In genomic region chr20:41387433-41387832, GRCh38 we compare ENCODE assay signal across 16 cellular contexts. TPM values are rescaled to one million over a fixed set of nuclear protein-coding genes. Genes with fewer than 3 reads are reported as not detected.
DNase-seq lines count a peak whose midpoint lies in the region; ATAC-seq and TF ChIP-seq lines count a peak whose summit lies in the region.
"Had no signal": no experiment of that assay in that cellular context is flagged by ENCODE, and none has a peak within 500 bp of the region (broad histone marks: within the 10 kb centered on the region; RNA-seq: fewer than 3 reads in every experiment).

No MANE protein-coding gene starts in this region.

- no peaks in the 10 kb centered on the region for H3K36me3 Mint-ChIP-seq in stimulated activated naive B cell treated with anti-CD40 and anti-IgM and Interleukin-4, amounts not matched to agents 10 μg/mL and 1 μg/mL and 100 μg/mL, for 72 hours
- H3K36me3 Mint-ChIP-seq: activated naive CD8-positive, alpha-beta T cell had no signal

- H3K9me3 Mint-ChIP-seq in stimulated activated naive B cell treated with anti-CD40 and anti-IgM and Interleukin-4, amounts not matched to agents 10 μg/mL and 1 μg/mL and 100 μg/mL, for 72 hours = peaks cover 4 to 10% of the 10 kb centered on the region in 2 donors

- no peaks in the 10 kb centered on the region for H3K36me3 ChIP-seq in left ventricle myocardium inferior
- H3K36me3 ChIP-seq: prostate gland, tibial nerve had no signal

- DNase-seq in NCI-H2171 treated with DMSO at 0.1 percent for 48 hours (lab: John Stamatoyannopoulos, UW) (peak; percentile 9), NCI-H2171 (lab: John Stamatoyannopoulos, UW) (no peak), SK-N-DZ (ENCODE audit: low spot score) (peak; percentile 63), left ventricle myocardium inferior (no peak), sciatic nerve (ENCODE audit: low spot score) (no peak)
- DNase-seq in stimulated activated naive B cell treated with anti-CD40 and anti-IgM and Interleukin-4, amounts not matched to agents 10 μg/mL and 1 μg/mL and 100 μg/mL, for 72 hours = no peak
- DNase-seq: activated T-cell treated with anti-CD3 and anti-CD28 coated beads for 4 hours, NCI-H1092 treated with DMSO at 0.1 percent for 48 hours had no signal

- H3K4me1 Mint-ChIP-seq in stimulated activated naive B cell treated with anti-CD40 and anti-IgM and Interleukin-4, amounts not matched to agents 10 μg/mL and 1 μg/mL and 100 μg/mL, for 72 hours = no peaks in the 10 kb centered on the region

- ATAC-seq in sciatic nerve (peak; percentile 84), HG02610 (IDR thresholded peaks at IDR 0.05; ENCODE audit: unreplicated experiment) (no peak), GM19324 (IDR thresholded peaks at IDR 0.05; ENCODE audit: low FRiP score, unreplicated experiment) (no peak)
- no peak for ATAC-seq in stimulated activated naive B cell treated with anti-CD40 and anti-IgM and Interleukin-4, amounts not matched to agents 10 μg/mL and 1 μg/mL and 100 μg/mL, for 72 hours (replicated peaks)

- no peak overlapping the region for H3K4me3 ChIP-seq in left ventricle myocardium inferior
- H3K4me3 ChIP-seq: prostate gland, tibial nerve had no signal

- peak overlapping the region; percentile 78 for H3K27ac ChIP-seq in left ventricle myocardium inferior (replicated peaks)
- H3K27ac ChIP-seq: prostate gland had no signal

- H3K27me3 Mint-ChIP-seq in stimulated activated naive B cell treated with anti-CD40 and anti-IgM and Interleukin-4, amounts not matched to agents 10 μg/mL and 1 μg/mL and 100 μg/mL, for 72 hours = peaks cover 10 to 26% of the 10 kb centered on the region in 2 donors

- no peaks in the 10 kb centered on the region for H3K27me3 ChIP-seq in left ventricle myocardium inferior (ENCODE audit: low read depth)
- H3K27me3 ChIP-seq: tibial nerve had no signal

- intact Hi-C loops in left ventricle myocardium inferior (cut with micrococcal nuclease) = no loop called here
- intact Hi-C loops in sciatic nerve (cut with DNase I) = no loop called here

- no peaks in the 10 kb centered on the region for H3K9me3 ChIP-seq in left ventricle myocardium inferior (replicated peaks)
- H3K9me3 ChIP-seq: prostate gland, tibial nerve had no signal

- H3K27ac Mint-ChIP-seq in stimulated activated naive B cell treated with anti-CD40 and anti-IgM and Interleukin-4, amounts not matched to agents 10 μg/mL and 1 μg/mL and 100 μg/mL, for 72 hours = no peak overlapping the region
- H3K27ac Mint-ChIP-seq: activated naive CD8-positive, alpha-beta T cell had no signal

- H3K4me1 ChIP-seq in left ventricle myocardium inferior = peaks cover 29% of the 10 kb centered on the region
- H3K4me1 ChIP-seq: prostate gland had no signal

- H3K4me3 Mint-ChIP-seq in stimulated activated naive B cell treated with anti-CD40 and anti-IgM and Interleukin-4, amounts not matched to agents 10 μg/mL and 1 μg/mL and 100 μg/mL, for 72 hours = no peak overlapping the region
- H3K4me3 Mint-ChIP-seq: activated naive CD8-positive, alpha-beta T cell had no signal

- no peak for TF ChIP-seq CTCF in left ventricle myocardium inferior (IDR thresholded peaks at IDR 0.05; ENCODE audit: borderline replicate concordance)

RNA-seq across cellular contexts. Expression of gene EMILIN3, which starts 20.8 kb away (rescaled TPM):
- polyA plus RNA-seq in SK-N-DZ (2014; cell fraction: cytosol; rRNA removed) = 22.8 and 24.6 TPM in 2 replicates
- 14.5 and 16.7 TPM in 2 replicates for polyA plus RNA-seq in SK-N-DZ (2014; cell fraction: nucleus; rRNA removed)
- total RNA-seq in left ventricle myocardium inferior (4.2 TPM), sciatic nerve (9.9 TPM)
- total RNA-seq: A172; bronchial epithelial cell; T-helper 2 cell treated with Interferon-gamma antibody and Interleukin-4, amounts not matched to agents 100 ng/mL and 5 ng/mL, for 36 hours had no signal

RNA-seq across cellular contexts. Expression of gene LPIN3, which starts 46.8 kb away (rescaled TPM):
- polyA plus RNA-seq in SK-N-DZ (2014; cell fraction: cytosol; rRNA removed) = 5.7 and 13.0 TPM in 2 replicates
- 77.5 and 88.7 TPM in 2 replicates for polyA plus RNA-seq in SK-N-DZ (2014; cell fraction: nucleus; rRNA removed)
- 19.9 TPM for total RNA-seq in left ventricle myocardium inferior
- total RNA-seq in sciatic nerve = 12.9 TPM

Comparison
In these comparisons a context has a peak if more than half of its experiments do, and no peak if none do; other contexts are left out.
1. DNase-seq: peak in NCI-H2171 treated with DMSO at 0.1 percent for 48 hours (single experiment) and SK-N-DZ (single experiment); none in NCI-H2171 (single experiment), left ventricle myocardium inferior (single experiment), sciatic nerve (single experiment) and stimulated activated naive B cell treated with anti-CD40 and anti-IgM and Interleukin-4, amounts not matched to agents 10 μg/mL and 1 μg/mL and 100 μg/mL, for 72 hours (single experiment).